8 cellular contexts compared by ENCODE assay signal in genomic region chr5:111254613-111255012, GRCh38. TPM values are rescaled to one million over a fixed set of nuclear protein-coding genes. Genes with fewer than 3 reads are reported as not detected.
DNase-seq lines count a peak whose midpoint lies in the region; ATAC-seq and FAIRE-seq lines count a peak whose summit lies in the region.

No MANE protein-coding gene starts in this region.

- H3K9me3 Mint-ChIP-seq in central memory CD8-positive, alpha-beta T cell, result no peaks in the 10 kb centered on the region

- DNase-seq in SK-MEL-5 (ENCODE audit: low read depth, low spot score), result peak; percentile 2
- DNase-seq in central memory CD8-positive, alpha-beta T cell (ENCODE audit: low spot score in 2 of 2), result peak in 1 of 2 donors; percentile 25
- peak; percentile 12 for DNase-seq in urothelium cell line (ENCODE audit: low spot score)
- DNase-seq in NCI-H2081 treated with DMSO at 0.1 percent for 48 hours (lab: John Stamatoyannopoulos, UW), result no peak
- DNase-seq in hepatic stellate cell (ENCODE audit: low spot score), result no peak
- no peak for DNase-seq in OCI-M1 (lab: John Stamatoyannopoulos, UW)

- peak; percentile 76 for ATAC-seq in GM19023 (IDR thresholded peaks at IDR 0.05; ENCODE audit: unreplicated experiment)
- peak; percentile 88 for ATAC-seq in HG03039 (IDR thresholded peaks at IDR 0.05; ENCODE audit: unreplicated experiment)
- ATAC-seq in central memory CD8-positive, alpha-beta T cell (replicated peaks; ENCODE audit: extremely low read depth, poor library complexity, severe bottlenecking), result peak; percentile 84

- in situ Hi-C loops in SK-MEL-5 (cut with HindIII; ENCODE audit: low pct_unique_long_range_greater_than_20kb, low sequenced_read_pairs), result no loop called here

- peaks cover 62% of the 10 kb centered on the region for H3K4me1 Mint-ChIP-seq in central memory CD8-positive, alpha-beta T cell

- no peaks in the 10 kb centered on the region for H3K27me3 Mint-ChIP-seq in central memory CD8-positive, alpha-beta T cell

- peaks cover 5% of the 10 kb centered on the region for H3K36me3 Mint-ChIP-seq in central memory CD8-positive, alpha-beta T cell (ENCODE audit: insufficient read depth)

- peak overlapping the region; percentile 60 for H3K27ac Mint-ChIP-seq in central memory CD8-positive, alpha-beta T cell (ENCODE audit: low read depth)

- no peak for FAIRE-seq in urothelium cell line (lab: Jason Lieb, UNC)

- peak overlapping the region; percentile 46 for H3K4me3 Mint-ChIP-seq in central memory CD8-positive, alpha-beta T cell

RNA-seq across cellular contexts. Expression of gene CAMK4, which starts 30.4 kb away (rescaled TPM):
- 20.7 and 22.8 TPM in 2 replicates for total RNA-seq in SK-MEL-5 (2014; rRNA removed; shearing (Covaris generic))
- 14.5 and 16.5 TPM in 2 replicates for polyA plus RNA-seq in SK-MEL-5 (2015; cell fraction: cytosol; rRNA removed)
- 4.3 and 10.5 TPM in 2 replicates for polyA plus RNA-seq in SK-MEL-5 (2015; cell fraction: nucleus; rRNA removed)

Comparison
In these comparisons a context has a peak if more than half of its experiments do, and no peak if none do; other contexts are left out.
1. DNase-seq: peak in SK-MEL-5 (single experiment) and urothelium cell line (single experiment); none in NCI-H2081 treated with DMSO at 0.1 percent for 48 hours (single experiment), hepatic stellate cell (single experiment) and OCI-M1 (single experiment).
2. Peak in every context shown above with its lines, with median percentiles within 50 percentile points of each other: ATAC-seq.